24 cellular contexts compared by ENCODE assay signal in the genomic region with DNA sequence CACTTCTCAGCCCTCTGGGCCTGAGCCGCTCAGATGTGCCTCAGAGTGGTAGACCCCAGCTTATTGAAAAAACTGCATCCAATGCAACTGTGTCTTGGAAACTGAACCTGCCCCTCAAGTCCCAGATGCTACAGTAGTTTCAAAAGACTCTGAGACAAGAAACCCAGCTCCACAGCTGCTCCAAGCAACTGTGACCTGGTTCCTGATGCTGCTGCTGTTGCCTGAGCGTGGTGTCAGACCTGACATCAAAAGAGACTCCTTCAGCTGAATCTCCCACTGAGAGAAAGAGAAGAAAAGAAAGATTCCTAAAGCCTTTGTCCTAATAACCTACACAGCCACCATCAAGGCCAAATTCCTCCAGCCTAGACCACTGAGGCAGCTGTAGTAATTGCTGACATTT.
"Had no signal": no experiment of that assay in that cellular context is flagged by ENCODE, and none has a peak within 500 bp of the region (broad histone marks: within the 10 kb centered on the region; RNA-seq: fewer than 3 reads in every experiment).

No MANE protein-coding gene starts in this region.

- H3K4me3 Mint-ChIP-seq: IgD-negative memory B cell had no signal

- DNase-seq: MV-4-11, NCI-H1048, NCI-H1105, NCI-H1417, NCI-H1436 treated with DMSO at 0.1 percent for 48 hours, NCI-H1694, NCI-H187 treated with DMSO at 0.1 percent for 48 hours, NCI-H2029 treated with DMSO at 0.1 percent for 48 hours, NCI-H2171 treated with DMSO at 0.1 percent for 48 hours, NCI-H345, NCI-H446 treated with DMSO at 0.1 percent for 48 hours, NCI-H510A treated with DMSO at 0.1 percent for 48 hours, NCI-H526 treated with DMSO at 0.1 percent for 48 hours, NCI-H748 treated with DMSO at 0.1 percent for 48 hours, PC-9, Peyer's patch, SHP77 treated with DMSO at 0.1 percent for 48 hours, SJCRH30 had no signal

- H3K36me3 Mint-ChIP-seq: IgD-negative memory B cell had no signal

- H3K4me3 ChIP-seq: K562, PC-9, Peyer's patch, SJCRH30 had no signal

- H3K27me3 ChIP-seq: Peyer's patch, SJCRH30 had no signal

- H3K36me3 ChIP-seq: Peyer's patch, SJCRH30 had no signal

- H3K9me3 ChIP-seq: Peyer's patch, SJCRH30 had no signal

- H3K27ac Mint-ChIP-seq: IgD-negative memory B cell had no signal

- H3K27ac ChIP-seq: HL-60, KMS-11, PC-9, Peyer's patch, SJCRH30 had no signal

- H3K4me1 ChIP-seq: Peyer's patch, SJCRH30 had no signal

- H2AFZ ChIP-seq: PC-9 had no signal

- H3K4me1 Mint-ChIP-seq: IgD-negative memory B cell had no signal

- ATAC-seq: K562, Right ventricle myocardium inferior, SK-N-SH treated with all-trans-retinoic acid at 6 μM for 48 hours had no signal

- H3K4me2 ChIP-seq: KMS-11, PC-9 had no signal

- H3K9ac ChIP-seq: KMS-11 had no signal
